In genomic region chr9:94222870-94223269, GRCh38 we compare ENCODE assay signal across 18 cellular contexts. TPM values are rescaled to one million over a fixed set of nuclear protein-coding genes. Genes with fewer than 3 reads are reported as not detected.
A peak's percentile ranks its signal among the peaks of the same experiment; 100 is the strongest.
DNase-seq lines count a peak whose midpoint lies in the region; ATAC-seq, FAIRE-seq and TF ChIP-seq lines count a peak whose summit lies in the region.
"Had no signal": no experiment of that assay in that cellular context is flagged by ENCODE, and none has a peak within 500 bp of the region (broad histone marks: within the 10 kb centered on the region; RNA-seq: fewer than 3 reads in every experiment).

No MANE protein-coding gene starts in this region.

- H4K8ac ChIP-seq in neuronal stem cell (ENCODE audit: low read depth, low read length), result no peak overlapping the region

- H3K79me2 ChIP-seq in PC-3 (ENCODE audit: low read length), result no peaks in the 10 kb centered on the region

- no peaks in the 10 kb centered on the region for H3F3A ChIP-seq in PC-3 (ENCODE audit: low read length, unreplicated experiment)

- H3K18ac ChIP-seq in neuronal stem cell (ENCODE audit: low read length), result no peak overlapping the region

- intact Hi-C loops in PC-3 (cut with micrococcal nuclease), result no loop called here

- no peak overlapping the region for H2BK5ac ChIP-seq in neuronal stem cell (ENCODE audit: low read length)

- H3K4me3 ChIP-seq in PC-3 (ENCODE audit: low read length) (no peak overlapping the region), bronchial epithelial cell (ENCODE audit: low read depth, low read length) (no peak overlapping the region), neuronal stem cell (ENCODE audit: low read length in 2 of 2) (no peak overlapping the region)
- H3K4me3 ChIP-seq: BLaER1 treated with 17β-estradiol and CSF1 and Interleukin-3, amounts not matched to agents 10 nM and 100 nM; GM23338 had no signal

- H3K79me1 ChIP-seq in neuronal stem cell (ENCODE audit: low read depth, low read length), result no peaks in the 10 kb centered on the region

- BruUV-seq in PC-3 (replicated peaks; lab: Mats Ljungman, UMichigan), result no TSS peak

- DNase-seq in DMS53 (lab: John Stamatoyannopoulos, UW), result peak; percentile 27
- no peak for DNase-seq in DMS53 treated with DMSO at 0.1 percent for 48 hours (lab: John Stamatoyannopoulos, UW; ENCODE audit: unreplicated experiment)
- DNase-seq in PC-3, result peak; percentile 67
- DNase-seq in bronchial epithelial cell (ENCODE audit: low read depth), result peak; percentile 75
- DNase-seq in neuronal stem cell (ENCODE audit: low spot score), result no peak
- DNase-seq in dermis blood vessel endothelial cell, result no peak
- no peak for DNase-seq in activated gamma-delta T cell treated with Interleukin-2 at 50 U/mL for 16 hours
- DNase-seq in SKM-1 (lab: John Stamatoyannopoulos, UW; ENCODE audit: unreplicated experiment), result no peak
- DNase-seq: CD4-positive, CD25-positive, alpha-beta regulatory T cell; DMS79; H9 had no signal

- TF ChIP-seq CTCF in PC-3 (conservative IDR thresholded peaks at IDR 0.05; ENCODE audit: low read depth, low read length) (no peak), bronchial epithelial cell (IDR thresholded peaks at IDR 0.05; ENCODE audit: insufficient read depth, low read length, severe bottlenecking) (no peak)

- H2AFZ ChIP-seq in PC-3 (ENCODE audit: low read length) (no peak overlapping the region), neuronal stem cell (ENCODE audit: low read length) (no peak overlapping the region)
- H2AFZ ChIP-seq: GM23338 had no signal

- no peak overlapping the region for H2BK15ac ChIP-seq in neuronal stem cell (ENCODE audit: low read length)

- FAIRE-seq in bronchial epithelial cell (lab: Jason Lieb, UNC), result no peak
- FAIRE-seq: G401.6, GM12892, HepG2, HTR-8/SVneo had no signal

- no peak overlapping the region for H2BK12ac ChIP-seq in neuronal stem cell (ENCODE audit: low read length)

- H3K23ac ChIP-seq in neuronal stem cell (ENCODE audit: low read depth, low read length, poor library complexity), result no peak overlapping the region

- H4K20me1 ChIP-seq in PC-3 (ENCODE audit: low read length), result no peaks in the 10 kb centered on the region
- H4K20me1 ChIP-seq: BLaER1 treated with 17β-estradiol and CSF1 and Interleukin-3, amounts not matched to agents 10 nM and 100 nM had no signal

- H2AK5ac ChIP-seq in neuronal stem cell (ENCODE audit: low read depth, low read length), result no peak overlapping the region

- H3K14ac ChIP-seq in neuronal stem cell (ENCODE audit: low read length), result no peak overlapping the region

- H3K4me2 ChIP-seq in PC-3 (ENCODE audit: low read length), result 0 out of 2 replicates have a peak overlapping the region, but pooled peaks have one; percentile 26
- H3K4me2 ChIP-seq in neuronal stem cell (ENCODE audit: insufficient read depth, low read length, poor library complexity, severe bottlenecking), result no peak overlapping the region
- H3K4me2 ChIP-seq: BLaER1 treated with 17β-estradiol and CSF1 and Interleukin-3, amounts not matched to agents 10 nM and 100 nM; GM23338 had no signal

- H3K27ac ChIP-seq in PC-3 (ENCODE audit: low read length) (no peak overlapping the region), neuronal stem cell (replicated peaks; ENCODE audit: low read length) (no peak overlapping the region)
- H3K27ac ChIP-seq: 22Rv1; BLaER1 treated with 17β-estradiol and CSF1 and Interleukin-3, amounts not matched to agents 10 nM and 100 nM had no signal

- CTCF ChIA-PET in PC-3 (lab: Charles Lee), result no interaction called here

- peak; percentile 87 for ATAC-seq in PC-3
- ATAC-seq: GM23338, HepG2 had no signal

- H3K9me3 ChIP-seq in PC-3 (ENCODE audit: low read length) (no peaks in the 10 kb centered on the region), neuronal stem cell (replicated peaks in 1 of 2; ENCODE audit: control insufficient read depth in 2 of 2, insufficient read depth in 1 of 2, low read depth in 1 of 2, low read length in 2 of 2) (no peaks in the 10 kb centered on the region)

- no peak overlapping the region for H2BK120ac ChIP-seq in neuronal stem cell (ENCODE audit: low read depth, low read length)

- no peaks in the 10 kb centered on the region for H3K9me2 ChIP-seq in PC-3 (replicated peaks; ENCODE audit: low read length)

- no peak overlapping the region for H4K91ac ChIP-seq in neuronal stem cell (ENCODE audit: low read depth, low read length, poor library complexity)

- H3K9ac ChIP-seq in PC-3 (ENCODE audit: low read length), result no peak overlapping the region
- H3K9ac ChIP-seq in neuronal stem cell (ENCODE audit: low read depth, low read length, poor library complexity), result no peak overlapping the region
- H3K9ac ChIP-seq: BLaER1 treated with 17β-estradiol and CSF1 and Interleukin-3, amounts not matched to agents 10 nM and 100 nM had no signal

- no peaks in the 10 kb centered on the region for H3K27me3 ChIP-seq in PC-3 (ENCODE audit: low read length)
- no peaks in the 10 kb centered on the region for H3K27me3 ChIP-seq in bronchial epithelial cell (ENCODE audit: control insufficient read depth, insufficient read depth, low read length)
- H3K27me3 ChIP-seq in neuronal stem cell (ENCODE audit: control insufficient read depth in 3 of 3, insufficient read depth in 3 of 3, low read depth in 1 of 3, low read length in 3 of 3), result no peaks in the 10 kb centered on the region
- H3K27me3 ChIP-seq: BLaER1 treated with 17β-estradiol and CSF1 and Interleukin-3, amounts not matched to agents 10 nM and 100 nM had no signal

- no peaks in the 10 kb centered on the region for H3K36me3 ChIP-seq in PC-3 (ENCODE audit: low read depth, low read length)
- no peaks in the 10 kb centered on the region for H3K36me3 ChIP-seq in bronchial epithelial cell (ENCODE audit: control insufficient read depth, insufficient read depth, low read length)
- no peaks in the 10 kb centered on the region for H3K36me3 ChIP-seq in neuronal stem cell (replicated peaks in 1 of 2; ENCODE audit: control insufficient read depth in 2 of 2, insufficient read depth in 2 of 2, low read length in 2 of 2)
- H3K36me3 ChIP-seq: BLaER1 treated with 17β-estradiol and CSF1 and Interleukin-3, amounts not matched to agents 10 nM and 100 nM had no signal

- POLR2A ChIA-PET in PC-3 (lab: Charles Lee; ENCODE audit: unreplicated experiment), result no interaction called here

- peaks cover 9% of the 10 kb centered on the region; the same call in 1 of the 2 replicates for H3K4me1 ChIP-seq in PC-3 (ENCODE audit: insufficient read depth, low read length)
- no peaks in the 10 kb centered on the region for H3K4me1 ChIP-seq in neuronal stem cell (ENCODE audit: control insufficient read depth in 2 of 2, insufficient read depth in 1 of 2, low read depth in 1 of 2, low read length in 2 of 2)
- H3K4me1 ChIP-seq: BLaER1 treated with 17β-estradiol and CSF1 and Interleukin-3, amounts not matched to agents 10 nM and 100 nM had no signal

- H3K4ac ChIP-seq in neuronal stem cell (ENCODE audit: low read length), result no peak overlapping the region

- no CpG with 5 or more reads among the region's 1 CpG for WGBS in neuronal stem cell (ENCODE audit: extremely low coverage in 2 of 2, insufficient read length in 2 of 2, insufficient replicate concordance in 1 of 2), 2 donors

RNA-seq across cellular contexts. Expression of gene ZNF169, which starts 36.2 kb away (rescaled TPM):
- total RNA-seq in PC-3 (2014; rRNA removed) (2.4 and 2.8 TPM in 2 replicates), bronchial epithelial cell (4.7 TPM in 2 replicates), dermis blood vessel endothelial cell (4.3 and 6.3 TPM in 2 replicates)
- 5.3 TPM for polyA plus RNA-seq in neuronal stem cell (2013, experiment 1 of 2)
- 4.6 TPM for polyA plus RNA-seq in neuronal stem cell (2013, experiment 2 of 2)

Comparison
In these comparisons a context has a peak if more than half of its experiments do, and no peak if none do; other contexts are left out.
1. DNase-seq: peak in DMS53 (single experiment), PC-3 (single experiment) and bronchial epithelial cell (single experiment); none in DMS53 treated with DMSO at 0.1 percent for 48 hours (single experiment), neuronal stem cell (single experiment), dermis blood vessel endothelial cell (single experiment), activated gamma-delta T cell treated with Interleukin-2 at 50 U/mL for 16 hours (single experiment) and SKM-1 (single experiment).